Comparison of ENCODE assay signal across 10 cellular contexts in genomic region chr12:110038741-110039084, GRCh38. TPM values are rescaled to one million over a fixed set of nuclear protein-coding genes. Genes with fewer than 3 reads are reported as not detected.
A peak's percentile ranks its signal among the peaks of the same experiment; 100 is the strongest.
DNase-seq lines count a peak whose midpoint lies in the region; ATAC-seq and TF ChIP-seq lines count a peak whose summit lies in the region.
"Had no signal": no experiment of that assay in that cellular context is flagged by ENCODE, and none has a peak within 500 bp of the region (broad histone marks: within the 10 kb centered on the region; RNA-seq: fewer than 3 reads in every experiment).

No MANE protein-coding gene starts in this region.

- peaks cover 76% of the 10 kb centered on the region for H3K36me3 Mint-ChIP-seq in activated CD4-positive, alpha-beta T cell treated with anti-CD3 and anti-CD28 coated beads, Interleukin-2, amount 10 ng/mL, durations not matched to agents 7 days and 5 days (ENCODE audit: low read depth)
- peaks cover 39% of the 10 kb centered on the region for H3K36me3 Mint-ChIP-seq in memory B cell

- peak overlapping the region; percentile 93 for H3K27ac Mint-ChIP-seq in activated CD4-positive, alpha-beta T cell treated with anti-CD3 and anti-CD28 coated beads, Interleukin-2, amount 10 ng/mL, durations not matched to agents 7 days and 5 days
- peak overlapping the region; percentile 91 for H3K27ac Mint-ChIP-seq in memory B cell

- DNase-seq in activated CD4-positive, alpha-beta T cell treated with anti-CD3 and anti-CD28 coated beads, Interleukin-2, amount 10 ng/mL, durations not matched to agents 7 days and 5 days: no peak
- DNase-seq in activated CD4-positive, alpha-beta T cell treated with anti-CD3 and anti-CD28 coated beads, Interleukin-2, amount 50 U/mL, for 1 hour: no peak
- DNase-seq in adrenal gland (no peak), memory B cell (ENCODE audit: low spot score in 2 of 2) (no peak), tibial artery (no peak), superior temporal gyrus (ENCODE audit: extremely low spot score) (no peak)
- DNase-seq in stimulated activated naive CD4-positive, alpha-beta T cell (lab: John Stamatoyannopoulos, UW): no peak
- DNase-seq in stimulated activated CD4-positive, alpha-beta T cell treated with anti-CD3 and anti-CD28 coated beads, Interleukin-4, amount 100 ng/mL, for 24 hours: no peak
- DNase-seq: right cardiac atrium; stimulated activated naive B cell treated with anti-CD40 and anti-IgM and Interleukin-4, amounts not matched to agents 10 μg/mL and 1 μg/mL and 100 μg/mL, for 72 hours had no signal

- no peaks in the 10 kb centered on the region for H3K9me3 ChIP-seq in adrenal gland (replicated peaks in 1 of 3)
- no peaks in the 10 kb centered on the region for H3K9me3 ChIP-seq in tibial artery

- H3K4me1 Mint-ChIP-seq in activated CD4-positive, alpha-beta T cell treated with anti-CD3 and anti-CD28 coated beads, Interleukin-2, amount 10 ng/mL, durations not matched to agents 7 days and 5 days: peaks cover 55% of the 10 kb centered on the region
- peaks cover 19% of the 10 kb centered on the region for H3K4me1 Mint-ChIP-seq in memory B cell

- ATAC-seq in memory B cell (ENCODE audit: low read depth): no peak
- ATAC-seq: right cardiac atrium had no signal

- H3K27me3 ChIP-seq in adrenal gland (no peaks in the 10 kb centered on the region), tibial artery (no peaks in the 10 kb centered on the region)

- H3K36me3 ChIP-seq in adrenal gland (replicated peaks in 1 of 2): peaks cover 0 to 30% of the 10 kb centered on the region in 2 donors
- H3K36me3 ChIP-seq in tibial artery: peaks cover 19 to 62% (median 49%) of the 10 kb centered on the region in 3 donors

- H3K4me3 ChIP-seq in adrenal gland: no peak overlapping the region
- H3K4me3 ChIP-seq in tibial artery: no peak overlapping the region

- H3K27ac ChIP-seq in adrenal gland (peak overlapping the region; percentile 60 to 93 (median 71)), tibial artery (peak overlapping the region; percentile 3 to 60)

- intact Hi-C loops in adrenal gland (cut with DNase I) (loop anchor here in 1 of 2 donors (5.0 kb wide), 1 partner anchor 41 kb away; the partner anchor contains the start of genes ANKRD13A and GIT2), tibial artery (cut with DNase I; ENCODE audit: low total_unique reads) (no loop called here)

- no peaks in the 10 kb centered on the region for H3K9me3 Mint-ChIP-seq in activated CD4-positive, alpha-beta T cell treated with anti-CD3 and anti-CD28 coated beads, Interleukin-2, amount 10 ng/mL, durations not matched to agents 7 days and 5 days
- no peaks in the 10 kb centered on the region for H3K9me3 Mint-ChIP-seq in memory B cell
- H3K9me3 Mint-ChIP-seq: stimulated activated naive B cell treated with anti-CD40 and anti-IgM and Interleukin-4, amounts not matched to agents 10 μg/mL and 1 μg/mL and 100 μg/mL, for 72 hours had no signal

- CTCF ChIA-PET in activated CD4-positive, alpha-beta T cell treated with anti-CD3 and anti-CD28 coated beads, Interleukin-2, amount 10 ng/mL, durations not matched to agents 7 days and 5 days (lab: Charles Lee): no interaction called here

- no peak overlapping the region for H3K4me3 Mint-ChIP-seq in activated CD4-positive, alpha-beta T cell treated with anti-CD3 and anti-CD28 coated beads, Interleukin-2, amount 10 ng/mL, durations not matched to agents 7 days and 5 days
- H3K4me3 Mint-ChIP-seq in memory B cell: no peak overlapping the region

- POLR2A ChIA-PET in activated CD4-positive, alpha-beta T cell treated with anti-CD3 and anti-CD28 coated beads, Interleukin-2, amount 10 ng/mL, durations not matched to agents 7 days and 5 days (lab: Charles Lee): no interaction called here

- peaks cover 14 to 20% of the 10 kb centered on the region in 2 donors for H3K4me1 ChIP-seq in adrenal gland (replicated peaks in 1 of 2)
- peaks cover 0 to 31% (median 14%) of the 10 kb centered on the region in 4 donors for H3K4me1 ChIP-seq in tibial artery

- TF ChIP-seq CTCF in adrenal gland (IDR thresholded peaks at IDR 0.05) (no peak), tibial artery (IDR thresholded peaks at IDR 0.05) (no peak)

- H3K27me3 Mint-ChIP-seq in activated CD4-positive, alpha-beta T cell treated with anti-CD3 and anti-CD28 coated beads, Interleukin-2, amount 10 ng/mL, durations not matched to agents 7 days and 5 days: no peaks in the 10 kb centered on the region
- no peaks in the 10 kb centered on the region for H3K27me3 Mint-ChIP-seq in memory B cell
- H3K27me3 Mint-ChIP-seq: stimulated activated naive B cell treated with anti-CD40 and anti-IgM and Interleukin-4, amounts not matched to agents 10 μg/mL and 1 μg/mL and 100 μg/mL, for 72 hours had no signal

- WGBS in adrenal gland, 4 donors: 38 to 45% (median 41%) methylated on average over 5 of the region's 5 CpGs

- no peak for TF ChIP-seq POLR2A in adrenal gland (IDR thresholded peaks at IDR 0.05)

RNA-seq across cellular contexts. Expression of gene C12orf76, which starts 9.6 kb away (rescaled TPM):
- 10 to 100 TPM; 19.9 to 25.8 TPM for total RNA-seq in activated CD4-positive, alpha-beta T cell treated with anti-CD3 and anti-CD28 coated beads, Interleukin-2, amount 10 ng/mL, durations not matched to agents 7 days and 5 days
- total RNA-seq in adrenal gland: 10 to 100 TPM in 7 of 8 donors, 1 to 10 TPM in 1; 7.1 to 19.5 (median 15.1) TPM
- polyA plus RNA-seq in adrenal gland: 10 to 100 TPM in 2 of 3 donors, 1 to 10 TPM in 1; 9.7 to 14.2 (median 12.1) TPM

RNA-seq across cellular contexts. Expression of gene ANKRD13A, which starts 39.5 kb away (rescaled TPM):
- total RNA-seq in activated CD4-positive, alpha-beta T cell treated with anti-CD3 and anti-CD28 coated beads, Interleukin-2, amount 10 ng/mL, durations not matched to agents 7 days and 5 days: 10 to 100 TPM; 82.5 to 88.2 TPM
- 10 to 100 TPM; 31.0 to 84.5 (median 45.6) TPM for total RNA-seq in adrenal gland
- 10 to 100 TPM; 17.1 to 38.6 (median 17.1) TPM for polyA plus RNA-seq in adrenal gland

RNA-seq across cellular contexts. Expression of gene GIT2, which starts 42.5 kb away (rescaled TPM):
- 100 to 1,000 TPM; 101 to 107 TPM for total RNA-seq in activated CD4-positive, alpha-beta T cell treated with anti-CD3 and anti-CD28 coated beads, Interleukin-2, amount 10 ng/mL, durations not matched to agents 7 days and 5 days
- total RNA-seq in adrenal gland: 10 to 100 TPM; 35.9 to 80.9 (median 59.2) TPM
- 10 to 100 TPM; 24.3 to 56.3 (median 31.6) TPM for polyA plus RNA-seq in adrenal gland
